Comparison of ENCODE assay signal across 16 cellular contexts in the genomic region with DNA sequence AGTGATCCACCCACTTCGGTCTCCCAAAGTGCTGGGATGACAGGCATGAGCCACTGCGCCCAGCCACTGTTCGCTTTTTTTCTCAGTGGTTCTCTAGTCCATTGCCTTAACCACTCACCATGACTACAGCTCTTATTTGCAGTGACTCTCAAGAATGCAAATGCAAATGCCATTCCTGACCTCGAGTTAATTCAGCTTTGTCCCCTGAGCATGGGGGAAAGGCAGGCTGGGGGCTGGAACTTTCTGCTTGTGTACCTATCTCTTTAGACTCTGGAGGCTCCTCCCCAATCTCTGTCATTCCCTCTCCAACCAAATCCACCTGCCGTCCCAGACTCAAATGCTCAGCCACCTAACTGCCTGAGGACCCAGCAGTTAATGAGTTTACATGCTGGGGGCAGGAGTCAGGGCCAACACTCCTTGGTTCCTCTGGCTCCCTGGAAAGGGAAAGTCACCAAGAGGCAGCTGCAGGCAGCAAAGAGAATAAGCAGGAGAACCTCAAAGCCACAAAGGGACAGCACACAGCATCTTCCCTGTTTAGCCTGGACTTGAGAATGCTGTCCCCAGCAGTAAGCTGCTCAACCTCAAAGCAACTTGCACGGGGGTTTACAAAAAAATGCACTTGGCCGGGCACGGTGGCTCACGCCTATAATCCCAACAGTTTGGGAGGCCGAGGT. TPM values are rescaled to one million over a fixed set of nuclear protein-coding genes. Genes with fewer than 3 reads are reported as not detected.
DNase-seq lines count a peak whose midpoint lies in the region; FAIRE-seq and TF ChIP-seq lines count a peak whose summit lies in the region.
"Had no signal": no experiment of that assay in that cellular context is flagged by ENCODE, and none has a peak within 500 bp of the region (broad histone marks: within the 10 kb centered on the region; RNA-seq: fewer than 3 reads in every experiment).

No MANE protein-coding gene starts in this region.

- H3K9me3 ChIP-seq in esophagus squamous epithelium: no peaks in the 10 kb centered on the region

- FAIRE-seq in G401.6 (lab: Jason Lieb, UNC): peak; percentile 95
- FAIRE-seq: GM19239 had no signal

- H3K4me1 ChIP-seq in esophagus squamous epithelium: peaks cover 0 to 5% (median 0%) of the 10 kb centered on the region in 3 donors

- peak; percentile 6 for DNase-seq in NCI-H345 treated with DMSO at 0.1 percent for 48 hours (lab: John Stamatoyannopoulos, UW; ENCODE audit: unreplicated experiment)
- peak; percentile 40 for DNase-seq in hepatic stellate cell (ENCODE audit: low spot score)
- peak; percentile 29 for DNase-seq in neural crest cell (ENCODE audit: low read depth, low spot score)
- no peak for DNase-seq in middle frontal gyrus (ENCODE audit: extremely low spot score, low spot score)
- DNase-seq in GM19238 (ENCODE audit: insufficient read length, low spot score): no peak
- no peak for DNase-seq in activated effector memory CD4-positive, alpha-beta T cell treated with Interleukin-2 at 50 U/mL for 16 hours
- DNase-seq in esophagus squamous epithelium (lab: John Stamatoyannopoulos, UW): no peak
- DNase-seq: dorsolateral prefrontal cortex had no signal

- peak overlapping the region; percentile 54 for H3K4me3 Mint-ChIP-seq in neural crest cell
- H3K4me3 Mint-ChIP-seq: activated naive CD8-positive, alpha-beta T cell; CD14-positive monocyte; T-helper 1 cell treated with Interleukin-12 subunit alpha and Interleukin-12 subunit beta and Interleukin-4 antibody, amounts not matched to agents 30 μg/mL and 1 μg/mL, for 36 hours had no signal

- H3K27ac ChIP-seq in esophagus squamous epithelium: no peak overlapping the region
- H3K27ac ChIP-seq: dorsolateral prefrontal cortex, skin epidermis had no signal

- TF ChIP-seq POLR2A in esophagus squamous epithelium (IDR thresholded peaks at IDR 0.05): no peak

- H3K27me3 ChIP-seq in esophagus squamous epithelium: no peaks in the 10 kb centered on the region
- H3K27me3 ChIP-seq: dorsolateral prefrontal cortex had no signal

- TF ChIP-seq CTCF in neural crest cell (conservative IDR thresholded peaks at IDR 0.05) (no peak), esophagus squamous epithelium (IDR thresholded peaks at IDR 0.05) (no peak)

- H3K9me3 Mint-ChIP-seq in neural crest cell: no peaks in the 10 kb centered on the region
- H3K9me3 Mint-ChIP-seq: CD14-positive monocyte; T-helper 1 cell treated with Interleukin-12 subunit alpha and Interleukin-12 subunit beta and Interleukin-4 antibody, amounts not matched to agents 30 μg/mL and 1 μg/mL, for 36 hours had no signal

- H3K36me3 Mint-ChIP-seq in neural crest cell (ENCODE audit: low read depth): no peaks in the 10 kb centered on the region
- H3K36me3 Mint-ChIP-seq: activated naive CD8-positive, alpha-beta T cell; CD14-positive monocyte had no signal

- no peaks in the 10 kb centered on the region for H3K27me3 Mint-ChIP-seq in neural crest cell (ENCODE audit: low read depth)
- H3K27me3 Mint-ChIP-seq: activated naive CD8-positive, alpha-beta T cell had no signal

- intact Hi-C loops in esophagus squamous epithelium (cut with DNase I): loop anchor here (10.0 kb wide), 1 partner anchor 388 kb away; a partner anchor contains a TSS

- 53 to 55% methylated on average over 9 to 10 of the region's 10 CpGs for WGBS in esophagus squamous epithelium, 2 donors

- no peak overlapping the region for H3K4me3 ChIP-seq in esophagus squamous epithelium
- H3K4me3 ChIP-seq: dorsolateral prefrontal cortex, skin epidermis had no signal

- H3K36me3 ChIP-seq in esophagus squamous epithelium: no peaks in the 10 kb centered on the region

- H3K4me1 Mint-ChIP-seq in neural crest cell: peaks cover 28% of the 10 kb centered on the region

- H3K27ac Mint-ChIP-seq in neural crest cell (ENCODE audit: unreplicated experiment): peak overlapping the region; percentile 96
- H3K27ac Mint-ChIP-seq: activated naive CD8-positive, alpha-beta T cell; T-helper 1 cell treated with Interleukin-12 subunit alpha and Interleukin-12 subunit beta and Interleukin-4 antibody, amounts not matched to agents 30 μg/mL and 1 μg/mL, for 36 hours had no signal

RNA-seq across cellular contexts. Expression of a gene that starts 5.3 kb away (rescaled TPM):
- not detected in 2 replicates for total RNA-seq in neural crest cell
- not detected for total RNA-seq in esophagus squamous epithelium
- total RNA-seq: activated CD8-positive, alpha-beta memory T cell treated with anti-CD3 and anti-CD28 coated beads for 36 hours; dorsolateral prefrontal cortex; OCI-LY7 had no signal

RNA-seq across cellular contexts. Expression of a gene that starts 43.3 kb away (rescaled TPM):
- 25.3 and 25.8 TPM in 2 replicates for total RNA-seq in neural crest cell
- total RNA-seq in esophagus squamous epithelium: 10 to 100 TPM in 1 of 4 donors, 1 to 10 TPM in 3; 7.8 to 15.6 (median 8.6) TPM

Comparison
In these comparisons a context has a peak if more than half of its experiments do, and no peak if none do; other contexts are left out.
1. DNase-seq: peak in NCI-H345 treated with DMSO at 0.1 percent for 48 hours (single experiment), hepatic stellate cell (single experiment) and neural crest cell (single experiment); none in middle frontal gyrus (single experiment), GM19238 (single experiment), activated effector memory CD4-positive, alpha-beta T cell treated with Interleukin-2 at 50 U/mL for 16 hours (single experiment) and esophagus squamous epithelium (single experiment).